Comparison of ENCODE assay signal across 12 cellular contexts in the genomic region with DNA sequence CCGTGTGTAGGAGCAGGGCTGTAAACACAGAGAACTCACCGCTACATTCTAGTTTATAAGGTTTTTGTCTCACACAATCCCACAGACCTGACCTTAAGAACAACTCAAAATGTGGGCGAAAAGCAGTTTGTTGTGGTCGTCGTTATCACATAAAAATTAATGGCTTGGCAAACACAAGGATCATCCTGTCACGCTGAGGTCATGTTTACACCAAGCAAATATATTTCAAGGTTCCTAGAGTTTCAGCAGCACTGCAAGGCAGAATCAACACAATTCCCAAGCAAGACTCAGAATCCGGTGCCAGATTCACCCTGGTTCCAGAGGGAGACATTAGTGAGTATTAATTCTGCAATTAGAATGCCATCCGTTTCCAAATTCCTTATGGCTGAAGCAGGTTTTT. TPM values are rescaled to one million over a fixed set of nuclear protein-coding genes. Genes with fewer than 3 reads are reported as not detected.
DNase-seq lines count a peak whose midpoint lies in the region; ATAC-seq, FAIRE-seq and TF ChIP-seq lines count a peak whose summit lies in the region.
"Had no signal": no experiment of that assay in that cellular context is flagged by ENCODE, and none has a peak within 500 bp of the region (broad histone marks: within the 10 kb centered on the region; RNA-seq: fewer than 3 reads in every experiment).

No MANE protein-coding gene starts in this region.

- DNase-seq in HEK293T (ENCODE audit: extremely low spot score) (no peak), SJSA1 (ENCODE audit: low read depth in 1 of 2, low spot score in 2 of 2) (peak in 1 of 2 experiments; percentile 35), keratinocyte (ENCODE audit: low read depth, low spot score) (no peak), urothelium cell line (ENCODE audit: low spot score) (peak; percentile 27), NCI-H345 treated with DMSO at 0.1 percent for 48 hours (lab: John Stamatoyannopoulos, UW; ENCODE audit: unreplicated experiment) (no peak), Right ventricle myocardium superior (no peak)
- DNase-seq: activated B cell treated with CpG ODN at 0.5 μM for 24 hours, islet precursor cell, NCI-H1930 had no signal

- H3K27me3 ChIP-seq in SJSA1 (replicated peaks) = no peaks in the 10 kb centered on the region
- H3K27me3 ChIP-seq in keratinocyte (ENCODE audit: control insufficient read depth, extremely low read depth, insufficient read depth, low read length) = no peaks in the 10 kb centered on the region
- H3K27me3 ChIP-seq: cardiac muscle cell had no signal

- no peaks in the 10 kb centered on the region for H4K20me1 ChIP-seq in keratinocyte (ENCODE audit: control insufficient read depth, extremely low read depth, insufficient read depth, low read length)

- no peak overlapping the region for H2AFZ ChIP-seq in keratinocyte (ENCODE audit: control insufficient read depth, low read length)

- no peak overlapping the region for H3K9ac ChIP-seq in keratinocyte (ENCODE audit: control insufficient read depth, extremely low read depth, insufficient read depth, low read length)

- H3K79me2 ChIP-seq in keratinocyte (ENCODE audit: control insufficient read depth, insufficient read depth, low read length) = peaks cover 8% of the 10 kb centered on the region

- CTCF ChIA-PET in HEK293T (lab: Yijun Ruan, JAX) = no interaction called here

- ATAC-seq in Right ventricle myocardium superior (ENCODE audit: poor library complexity) = no peak
- no peak for ATAC-seq in GM19455 (IDR thresholded peaks at IDR 0.05; ENCODE audit: unreplicated experiment)

- POLR2A ChIA-PET in HEK293T (lab: Yijun Ruan, JAX) = no interaction called here

- H3K27ac ChIP-seq in SJSA1 = peak overlapping the region; percentile 52
- H3K27ac ChIP-seq in keratinocyte (ENCODE audit: control insufficient read depth, insufficient read depth, low read length) = peak overlapping the region; percentile 93
- H3K27ac ChIP-seq: cardiac muscle cell had no signal

- H3K4me3 ChIP-seq in SJSA1 (no peak overlapping the region), keratinocyte (ENCODE audit: control insufficient read depth in 2 of 3, extremely low read depth in 1 of 3, insufficient read depth in 2 of 3, low read depth in 1 of 3, low read length in 3 of 3) (no peak overlapping the region)
- H3K4me3 ChIP-seq: cardiac muscle cell had no signal

- H3K9me3 ChIP-seq in SJSA1 (replicated peaks) (no peaks in the 10 kb centered on the region), keratinocyte (ENCODE audit: control insufficient read depth, low read depth, low read length) (no peaks in the 10 kb centered on the region)

- intact Hi-C loops in Right ventricle myocardium superior (cut with DNase I) = no loop called here

- dilution Hi-C loops in keratinocyte (cut with MboI; ENCODE audit: extremely low pct_ligation_motif_present, low sequenced_read_pairs) = no loop called here

- H3K9me1 ChIP-seq in keratinocyte (ENCODE audit: control insufficient read depth, extremely low read depth, insufficient read depth, low read length) = peaks cover 3% of the 10 kb centered on the region

- H3K4me1 ChIP-seq in SJSA1 (replicated peaks) (peaks cover 57% of the 10 kb centered on the region), keratinocyte (ENCODE audit: control insufficient read depth, extremely low read depth, insufficient read depth, low read length) (peaks cover 58% of the 10 kb centered on the region)

- no peak for FAIRE-seq in keratinocyte (lab: Jason Lieb, UNC)
- FAIRE-seq in urothelium cell line (lab: Jason Lieb, UNC) = no peak
- FAIRE-seq: HTR-8/SVneo had no signal

- H3K36me3 ChIP-seq in SJSA1 (no peaks in the 10 kb centered on the region), keratinocyte (ENCODE audit: control insufficient read depth in 2 of 2, extremely low read depth in 1 of 2, insufficient read depth in 2 of 2, low read length in 2 of 2) (no peaks in the 10 kb centered on the region)
- H3K36me3 ChIP-seq: cardiac muscle cell had no signal

- TF ChIP-seq CTCF in keratinocyte (optimal IDR thresholded peaks at IDR 0.05 in 1 of 3, IDR thresholded peaks at IDR 0.05 in 1 of 3, conservative IDR thresholded peaks at IDR 0.05 in 1 of 3; ENCODE audit: extremely low read depth in 1 of 3, insufficient read depth in 2 of 3, low read length in 3 of 3) = no peak

- peak overlapping the region; percentile 43 for H3K4me2 ChIP-seq in keratinocyte (ENCODE audit: control insufficient read depth, extremely low read depth, insufficient read depth, low read depth, low read length)

TF ChIP-seq in HEK293T, 16 proteins besides CTCF, POLR2A, EP300 and RAD21:
- TF ChIP-seq SP1 (IDR thresholded peaks at IDR 0.05) (no peak), L3MBTL2 (conservative IDR thresholded peaks at IDR 0.05) (no peak), CTBP1 (IDR thresholded peaks at IDR 0.05; ENCODE audit: borderline replicate concordance) (no peak), NFRKB (IDR thresholded peaks at IDR 0.05) (no peak)
- TF ChIP-seq, protein P1, sequence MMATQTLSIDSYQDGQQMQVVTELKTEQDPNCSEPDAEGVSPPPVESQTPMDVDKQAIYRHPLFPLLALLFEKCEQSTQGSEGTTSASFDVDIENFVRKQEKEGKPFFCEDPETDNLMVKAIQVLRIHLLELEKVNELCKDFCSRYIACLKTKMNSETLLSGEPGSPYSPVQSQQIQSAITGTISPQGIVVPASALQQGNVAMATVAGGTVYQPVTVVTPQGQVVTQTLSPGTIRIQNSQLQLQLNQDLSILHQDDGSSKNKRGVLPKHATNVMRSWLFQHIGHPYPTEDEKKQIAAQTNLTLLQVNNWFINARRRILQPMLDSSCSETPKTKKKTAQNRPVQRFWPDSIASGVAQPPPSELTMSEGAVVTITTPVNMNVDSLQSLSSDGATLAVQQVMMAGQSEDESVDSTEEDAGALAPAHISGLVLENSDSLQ (IDR thresholded peaks at IDR 0.05) = peak; percentile 9; the same call in 1 of the 2 replicates

RNA-seq across cellular contexts. Expression of a gene that starts 30.1 kb away (rescaled TPM):
- total RNA-seq in SJSA1 (2014; rRNA removed; shearing (Covaris generic)) = 0.37 TPM in 1 of 2 replicates, not detected in the other
- 2.7 to 6.0 TPM (median 4.3 TPM) in 3 replicates for polyA plus RNA-seq in keratinocyte
- polyA plus RNA-seq in keratinocyte (2011; ENCODE audit: low read depth) = 45.2 TPM
- 4.5 and 5.5 TPM in 2 replicates for polyA plus RNA-seq in keratinocyte (2011; cell fraction: cytosol; rRNA removed)
- 6.7 and 7.2 TPM in 2 replicates for polyA plus RNA-seq in keratinocyte (2011; cell fraction: nucleus; rRNA removed)
- polyA plus RNA-seq in keratinocyte (2012; ENCODE audit: low replicate concordance) = 4.1 and 20.6 TPM in 2 replicates
- polyA minus RNA-seq in keratinocyte = 1.5 to 9.2 TPM (median 3.1 TPM) in 3 replicates
- not detected for polyA minus RNA-seq in keratinocyte (2011; cell fraction: cytosol; rRNA and poly(A)+ RNA removed)
- 3.3 TPM in 1 of 2 replicates, not detected in the other for polyA minus RNA-seq in keratinocyte (2011; cell fraction: nucleus; rRNA and poly(A)+ RNA removed)
- total RNA-seq in Right ventricle myocardium superior = 4.1 TPM
